Comparison of ENCODE assay signal across 23 cellular contexts in the genomic region with DNA sequence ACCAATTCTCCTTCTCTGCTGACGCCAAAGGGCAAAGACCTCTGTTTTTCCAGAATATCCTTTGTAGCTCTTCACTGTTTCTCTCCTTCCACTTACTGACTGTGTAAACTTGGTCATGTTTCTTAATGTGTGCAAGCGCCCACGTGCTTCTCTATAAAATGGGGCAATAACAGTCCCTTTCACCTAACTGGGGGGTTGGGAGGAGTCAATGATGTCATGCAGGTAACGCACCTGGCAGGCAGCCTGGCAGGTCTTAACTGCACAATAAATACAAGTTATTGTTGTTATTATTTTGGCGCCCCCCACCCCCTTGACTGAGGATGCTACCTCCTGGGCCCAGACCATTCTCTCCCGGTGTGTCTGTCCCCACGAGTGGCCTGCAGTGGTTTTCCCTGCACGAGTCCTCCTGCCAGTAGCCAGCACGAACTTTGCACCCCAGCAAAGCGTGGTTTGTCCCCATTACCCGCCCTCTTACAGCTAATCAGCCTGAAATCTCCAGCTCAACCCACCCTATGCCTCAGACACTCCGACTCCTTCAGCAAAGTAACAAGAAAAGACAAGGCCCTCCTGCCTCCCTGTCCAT. TPM values are rescaled to one million over a fixed set of nuclear protein-coding genes. Genes with fewer than 3 reads are reported as not detected.
DNase-seq lines count a peak whose midpoint lies in the region; ATAC-seq, FAIRE-seq and TF ChIP-seq lines count a peak whose summit lies in the region.
"Had no signal": no experiment of that assay in that cellular context is flagged by ENCODE, and none has a peak within 500 bp of the region (broad histone marks: within the 10 kb centered on the region; RNA-seq: fewer than 3 reads in every experiment).

No MANE protein-coding gene starts in this region.

- dilution Hi-C loops in IMR-90 (cut with HindIII; ENCODE audit: low sequenced_read_pairs, unreplicated experiment) = no loop called here

- WGBS in IMR-90 (ENCODE audit: extremely low coverage in 2 of 2, insufficient read length in 1 of 2), 2 experiments = 75% methylated on average over 7 of the region's 12 CpGs; no CpG with 5 or more reads in 1 of the 2 experiments
- WGBS in gastroesophageal sphincter (ENCODE audit: low coverage in 1 of 2), 2 donors = 78 to 79% methylated on average over 3 to 10 of the region's 12 CpGs

- H3K4me1 Mint-ChIP-seq in astrocyte (ENCODE audit: low read depth, unreplicated experiment) = peaks cover 8% of the 10 kb centered on the region
- no peaks in the 10 kb centered on the region for H3K4me1 Mint-ChIP-seq in activated CD4-positive, alpha-beta T cell treated with anti-CD3 and anti-CD28 coated beads, Interleukin-2, amount 10 ng/mL, durations not matched to agents 7 days and 5 days
- H3K4me1 Mint-ChIP-seq: CD8-positive, alpha-beta memory T cell had no signal

- intact Hi-C loops in IMR-90 (cut with micrococcal nuclease) = no loop called here

- no peak overlapping the region for H3K18ac ChIP-seq in IMR-90 (ENCODE audit: low read depth, low read length)

- H3K27ac ChIP-seq in HEK293 (ENCODE audit: extremely low read depth, low read depth, low read length) (no peak overlapping the region), IMR-90 (ENCODE audit: insufficient read depth, low read length) (no peak overlapping the region), astrocyte (ENCODE audit: low read depth, low read length) (no peak overlapping the region), osteoblast (ENCODE audit: low read depth, low read length) (no peak overlapping the region), gastroesophageal sphincter (no peak overlapping the region)
- H3K27ac ChIP-seq: HL-60 had no signal

- H3K36me3 Mint-ChIP-seq in astrocyte (ENCODE audit: low read depth, unreplicated experiment) = no peaks in the 10 kb centered on the region
- no peaks in the 10 kb centered on the region for H3K36me3 Mint-ChIP-seq in activated CD4-positive, alpha-beta T cell treated with anti-CD3 and anti-CD28 coated beads, Interleukin-2, amount 10 ng/mL, durations not matched to agents 7 days and 5 days (ENCODE audit: low read depth)
- H3K36me3 Mint-ChIP-seq: CD4-positive, CD25-positive, alpha-beta regulatory T cell; CD8-positive, alpha-beta memory T cell had no signal

- H3K56ac ChIP-seq in IMR-90 (ENCODE audit: extremely low read depth, insufficient read depth, low read length) = no peak overlapping the region

- no peak overlapping the region for H3K4me2 ChIP-seq in IMR-90 (ENCODE audit: low read depth, low read length)
- no peak overlapping the region for H3K4me2 ChIP-seq in astrocyte (ENCODE audit: low read length)
- H3K4me2 ChIP-seq in osteoblast (ENCODE audit: insufficient read depth, low read length) = no peak overlapping the region

- no peak for TF ChIP-seq EP300 in gastroesophageal sphincter (IDR thresholded peaks at IDR 0.05)

- CTCF ChIA-PET in HEK293 (lab: Yijun Ruan, JAX) = interaction anchor here (0.7 to 6.6 kb wide), 3 partner anchors 13 to 235 kb away, joined by 4 to 86 read pairs (median 4); no protein-coding TSS in a partner anchor
- CTCF ChIA-PET in IMR-90 (lab: Yijun Ruan, JAX) = no interaction called here
- CTCF ChIA-PET in activated CD4-positive, alpha-beta T cell treated with anti-CD3 and anti-CD28 coated beads, Interleukin-2, amount 10 ng/mL, durations not matched to agents 7 days and 5 days (lab: Charles Lee) = interaction anchor here (1.2 to 1.7 kb wide), 2 partner anchors 8 to 9 kb away, joined by 3 read pairs; no protein-coding TSS in a partner anchor

- TF ChIP-seq CTCF in HEK293 (tag by site-specific recombination; IDR thresholded peaks at IDR 0.05) (no peak), IMR-90 (conservative IDR thresholded peaks at IDR 0.05; ENCODE audit: low read depth, low read length) (no peak), astrocyte (IDR thresholded peaks at IDR 0.05; ENCODE audit: insufficient read depth, low read depth, low read length) (no peak), osteoblast (IDR thresholded peaks at IDR 0.05; ENCODE audit: extremely low read depth, low read depth, low read length) (no peak), gastroesophageal sphincter (IDR thresholded peaks at IDR 0.05) (no peak)

- no peak overlapping the region for H2BK5ac ChIP-seq in IMR-90 (ENCODE audit: low read depth, low read length, poor library complexity, severe bottlenecking)

- no peak overlapping the region for H2AK5ac ChIP-seq in IMR-90 (ENCODE audit: low read depth, low read length)

- peak overlapping the region; percentile 43 for H2AFZ ChIP-seq in IMR-90 (replicated peaks; ENCODE audit: low read length, poor library complexity)
- H2AFZ ChIP-seq in astrocyte (ENCODE audit: low read depth, low read length) = no peak overlapping the region
- H2AFZ ChIP-seq in osteoblast (ENCODE audit: low read length) = no peak overlapping the region

- H2BK120ac ChIP-seq in IMR-90 (ENCODE audit: low read depth, low read length) = no peak overlapping the region

- H3K14ac ChIP-seq in IMR-90 (replicated peaks; ENCODE audit: low read depth, low read length) = no peak overlapping the region

- no peak overlapping the region for H4K91ac ChIP-seq in IMR-90 (ENCODE audit: insufficient read depth, low read depth, low read length)

- H4K20me1 ChIP-seq in IMR-90 (ENCODE audit: insufficient read depth, low read length) (no peaks in the 10 kb centered on the region), astrocyte (ENCODE audit: insufficient read depth, low read length) (no peaks in the 10 kb centered on the region), osteoblast (ENCODE audit: insufficient read depth, low read length) (no peaks in the 10 kb centered on the region)

- H3K4me3 Mint-ChIP-seq in astrocyte (ENCODE audit: unreplicated experiment) = no peak overlapping the region
- H3K4me3 Mint-ChIP-seq in activated CD4-positive, alpha-beta T cell treated with anti-CD3 and anti-CD28 coated beads, Interleukin-2, amount 10 ng/mL, durations not matched to agents 7 days and 5 days = no peak overlapping the region
- H3K4me3 Mint-ChIP-seq: CD4-positive, CD25-positive, alpha-beta regulatory T cell; CD8-positive, alpha-beta memory T cell; H9 had no signal

- POLR2A ChIA-PET in HEK293 (lab: Yijun Ruan, JAX) (no interaction called here), IMR-90 (lab: Charles Lee; ENCODE audit: unreplicated experiment) (no interaction called here)
- POLR2A ChIA-PET in activated CD4-positive, alpha-beta T cell treated with anti-CD3 and anti-CD28 coated beads, Interleukin-2, amount 10 ng/mL, durations not matched to agents 7 days and 5 days (lab: Charles Lee) = interaction anchor here (0.7 kb wide), 1 partner anchor 62 kb away, joined by 6 read pairs; no protein-coding TSS in a partner anchor

- no peak overlapping the region for H4K8ac ChIP-seq in IMR-90 (ENCODE audit: low read depth in 2 of 2, low read length in 2 of 2)

- H3K23ac ChIP-seq in IMR-90 (ENCODE audit: low read depth, low read length) = no peak overlapping the region

- H3K4ac ChIP-seq in IMR-90 (ENCODE audit: low read depth, low read length) = no peak overlapping the region

- H2BK20ac ChIP-seq in IMR-90 (ENCODE audit: low read depth, low read length) = no peak overlapping the region

- DNase-seq in IMR-90 (no peak), astrocyte (ENCODE audit: low read depth) (no peak), osteoblast (ENCODE audit: insufficient read length, low spot score, missing footprints) (peak; percentile 53)
- DNase-seq in activated CD4-positive, alpha-beta T cell treated with anti-CD3 and anti-CD28 coated beads, Interleukin-2, amount 10 ng/mL, durations not matched to agents 7 days and 5 days = no peak
- DNase-seq: BE2C; C1 segment of cervical spinal cord; CD4-positive, CD25-positive, alpha-beta regulatory T cell; CD8-positive, alpha-beta memory T cell; COR-L47; DMS 273 treated with DMSO at 0.1 percent for 48 hours; DMS53; DND-41; EL; GOT3; H9 had no signal

- no peak overlapping the region for H3K9ac ChIP-seq in IMR-90 (ENCODE audit: low read depth, low read length)
- H3K9ac ChIP-seq in astrocyte (ENCODE audit: low read length) = no peak overlapping the region

- peak overlapping the region; percentile 66 for H3K27ac Mint-ChIP-seq in astrocyte (ENCODE audit: unreplicated experiment)
- H3K27ac Mint-ChIP-seq in activated CD4-positive, alpha-beta T cell treated with anti-CD3 and anti-CD28 coated beads, Interleukin-2, amount 10 ng/mL, durations not matched to agents 7 days and 5 days = no peak overlapping the region
- H3K27ac Mint-ChIP-seq: CD4-positive, CD25-positive, alpha-beta regulatory T cell; H9 had no signal

- no peaks in the 10 kb centered on the region for H3K79me2 ChIP-seq in astrocyte (ENCODE audit: insufficient read depth, low read length)
- no peaks in the 10 kb centered on the region for H3K79me2 ChIP-seq in osteoblast (ENCODE audit: insufficient read depth, low read length)

- peaks cover 23% of the 10 kb centered on the region for H3K27me3 Mint-ChIP-seq in astrocyte (ENCODE audit: low read depth, unreplicated experiment)
- peaks cover 3% of the 10 kb centered on the region for H3K27me3 Mint-ChIP-seq in activated CD4-positive, alpha-beta T cell treated with anti-CD3 and anti-CD28 coated beads, Interleukin-2, amount 10 ng/mL, durations not matched to agents 7 days and 5 days

- TF ChIP-seq POLR2A in IMR-90 (IDR thresholded peaks at IDR 0.05; ENCODE audit: low read depth, low read length) (no peak), gastroesophageal sphincter (IDR thresholded peaks at IDR 0.05) (no peak)

- H2AK9ac ChIP-seq in IMR-90 (replicated peaks; ENCODE audit: low read depth, low read length, poor library complexity) = no peak overlapping the region

- H4K5ac ChIP-seq in IMR-90 (ENCODE audit: low read depth, low read length) = no peak overlapping the region

- no peak overlapping the region for H2BK15ac ChIP-seq in IMR-90 (ENCODE audit: low read depth, low read length)

- no peaks in the 10 kb centered on the region for H3K9me3 Mint-ChIP-seq in astrocyte (ENCODE audit: unreplicated experiment)
- H3K9me3 Mint-ChIP-seq in activated CD4-positive, alpha-beta T cell treated with anti-CD3 and anti-CD28 coated beads, Interleukin-2, amount 10 ng/mL, durations not matched to agents 7 days and 5 days = no peaks in the 10 kb centered on the region
- H3K9me3 Mint-ChIP-seq: CD4-positive, CD25-positive, alpha-beta regulatory T cell; CD8-positive, alpha-beta memory T cell; H9 had no signal

- FAIRE-seq in astrocyte (lab: Jason Lieb, UNC) = no peak
- FAIRE-seq: GM12878, HTR-8/SVneo had no signal

- H3K4me1 ChIP-seq in HEK293 (ENCODE audit: control insufficient read depth, insufficient read depth, low read length) = 0 out of 2 replicates have a peak, but pooled peaks cover 3% of the 10 kb centered on the region
- H3K4me1 ChIP-seq in IMR-90 (ENCODE audit: control insufficient read depth, insufficient read depth, low read length) = peaks cover 7% of the 10 kb centered on the region
- H3K4me1 ChIP-seq in astrocyte (ENCODE audit: insufficient read depth, low read length) = peaks cover 10% of the 10 kb centered on the region
- peaks cover 18% of the 10 kb centered on the region for H3K4me1 ChIP-seq in osteoblast (ENCODE audit: insufficient read depth, low read length)
- H3K4me1 ChIP-seq in gastroesophageal sphincter = no peaks in the 10 kb centered on the region
- H3K4me1 ChIP-seq: BE2C had no signal

- in situ Hi-C loops in IMR-90 (cut with MboI; ENCODE audit: low sequenced_read_pairs) = no loop called here

- H3K9me1 ChIP-seq in IMR-90 (ENCODE audit: insufficient read depth, low read length) = peaks cover 10% of the 10 kb centered on the region

- 0 out of 4 replicates have a peak, but pooled peaks cover 0 to 3% of the 10 kb centered on the region in 2 experiments for H3K79me1 ChIP-seq in IMR-90 (ENCODE audit: low read depth in 1 of 2, low read length in 2 of 2)

- H3K27me3 ChIP-seq in IMR-90 (ENCODE audit: control insufficient read depth, insufficient read depth, low read length) = peaks cover 7% of the 10 kb centered on the region
- H3K27me3 ChIP-seq in astrocyte (ENCODE audit: insufficient read depth, low read length) = peaks cover 2% of the 10 kb centered on the region
- H3K27me3 ChIP-seq in osteoblast (ENCODE audit: insufficient read depth, low read length) = no peaks in the 10 kb centered on the region
- peaks cover 71% of the 10 kb centered on the region for H3K27me3 ChIP-seq in gastroesophageal sphincter
- H3K27me3 ChIP-seq: BE2C had no signal

- H3K4me3 ChIP-seq in HEK293 (ENCODE audit: low read depth, low read length) = no peak overlapping the region
- H3K4me3 ChIP-seq in IMR-90 (ENCODE audit: insufficient read depth, low read depth, low read length) = no peak overlapping the region
- no peak overlapping the region for H3K4me3 ChIP-seq in astrocyte (ENCODE audit: insufficient read depth, low read depth, low read length)
- H3K4me3 ChIP-seq in osteoblast (ENCODE audit: insufficient read depth, low read length) = no peak overlapping the region
- H3K4me3 ChIP-seq in gastroesophageal sphincter = no peak overlapping the region
- H3K4me3 ChIP-seq: GM12878 had no signal

- TF ChIP-seq RAD21 in IMR-90 (IDR thresholded peaks at IDR 0.05; ENCODE audit: low read length) = no peak

- H3K36me3 ChIP-seq in HEK293 (ENCODE audit: control insufficient read depth in 2 of 2, insufficient read depth in 1 of 2, low read length in 2 of 2) (no peaks in the 10 kb centered on the region; a peak in 1 of 3 replicates), IMR-90 (ENCODE audit: control insufficient read depth, insufficient read depth, low read length) (no peaks in the 10 kb centered on the region), astrocyte (ENCODE audit: insufficient read depth, low read length) (no peaks in the 10 kb centered on the region), osteoblast (ENCODE audit: insufficient read depth, low read length) (no peaks in the 10 kb centered on the region), gastroesophageal sphincter (no peaks in the 10 kb centered on the region)
- H3K36me3 ChIP-seq: BE2C had no signal

- BruUV-seq in IMR-90 (replicated peaks; lab: Mats Ljungman, UMichigan) = no TSS peak

- ATAC-seq in IMR-90 (ENCODE audit: low read depth) = no peak
- no peak for ATAC-seq in gastroesophageal sphincter
- ATAC-seq in HG03039 (IDR thresholded peaks at IDR 0.05; ENCODE audit: unreplicated experiment) = no peak
- ATAC-seq: GM12878 had no signal

- H3K9me3 ChIP-seq in HEK293 (ENCODE audit: control insufficient read depth, insufficient read depth, low read depth, low read length) = no peaks in the 10 kb centered on the region
- no peaks in the 10 kb centered on the region for H3K9me3 ChIP-seq in IMR-90 (ENCODE audit: control insufficient read depth, insufficient read depth, low read length)
- no peaks in the 10 kb centered on the region for H3K9me3 ChIP-seq in astrocyte (ENCODE audit: insufficient read depth, low read depth, low read length)
- H3K9me3 ChIP-seq in osteoblast (ENCODE audit: low read depth, low read length) = no peaks in the 10 kb centered on the region
- no peaks in the 10 kb centered on the region for H3K9me3 ChIP-seq in gastroesophageal sphincter
- H3K9me3 ChIP-seq: BE2C had no signal

RNA-seq across cellular contexts. Expression of a gene that starts 5.3 kb away (rescaled TPM):
- 0.56 and 0.72 TPM in 2 replicates for total RNA-seq in IMR-90 (2012; rRNA removed)
- 6.4 and 6.9 TPM in 2 replicates for polyA plus RNA-seq in IMR-90 (2012; rRNA removed)
- 5.1 and 5.4 TPM in 2 replicates for polyA plus RNA-seq in IMR-90 (2012; cell fraction: cytosol; rRNA removed)
- 1.8 and 3.5 TPM in 2 replicates for polyA plus RNA-seq in IMR-90 (2012; cell fraction: nucleus; rRNA removed; ENCODE audit: low replicate concordance)
- total RNA-seq in astrocyte = 0.18 and 0.38 TPM in 2 replicates
- 4.7 and 12.1 TPM in 2 replicates for total RNA-seq in osteoblast
- total RNA-seq in gastroesophageal sphincter = 10 to 100 TPM in 1 of 4 donors, 1 to 10 TPM in 2, not detected in 1; 1.0 to 13.4 (median 1.2) TPM
- not detected for total RNA-seq in activated CD4-positive, alpha-beta T cell treated with anti-CD3 and anti-CD28 coated beads, Interleukin-2, amount 10 ng/mL, durations not matched to agents 7 days and 5 days
- total RNA-seq: A172; CD4-positive, CD25-positive, alpha-beta regulatory T cell; CD8-positive, alpha-beta memory T cell; G401; GM12878 had no signal
- polyA plus RNA-seq: CD4-positive, CD25-positive, alpha-beta regulatory T cell; CD8-positive, alpha-beta memory T cell had no signal

RNA-seq across cellular contexts. Expression of a gene that starts 9.4 kb away (rescaled TPM):
- total RNA-seq in IMR-90 (2012; rRNA removed) (0.28 and 0.36 TPM in 2 replicates), astrocyte (50.7 and 56.9 TPM in 2 replicates), osteoblast (24.2 and 30.9 TPM in 2 replicates), gastroesophageal sphincter (10 to 100 TPM in 2 of 4 donors, 1 to 10 TPM in 2; 5.6 to 20.0 (median 9.0) TPM)
- 2.2 and 2.4 TPM in 2 replicates for polyA plus RNA-seq in IMR-90 (2012; rRNA removed)
- 1.8 and 3.3 TPM in 2 replicates for polyA plus RNA-seq in IMR-90 (2012; cell fraction: cytosol; rRNA removed)
- 1.3 and 3.8 TPM in 2 replicates for polyA plus RNA-seq in IMR-90 (2012; cell fraction: nucleus; rRNA removed; ENCODE audit: low replicate concordance)
- total RNA-seq in activated CD4-positive, alpha-beta T cell treated with anti-CD3 and anti-CD28 coated beads, Interleukin-2, amount 10 ng/mL, durations not matched to agents 7 days and 5 days = not detected
- total RNA-seq: CD4-positive, CD25-positive, alpha-beta regulatory T cell had no signal

RNA-seq across cellular contexts. Expression of a gene that starts 10.4 kb away (rescaled TPM):
- total RNA-seq in IMR-90 (2012; rRNA removed) (not detected in 2 replicates), astrocyte (not detected in 2 replicates), osteoblast (not detected in 2 replicates), gastroesophageal sphincter (not detected)
- polyA plus RNA-seq in IMR-90 (2012; rRNA removed) = not detected in 2 replicates
- not detected in 2 replicates for polyA plus RNA-seq in IMR-90 (2012; cell fraction: cytosol; rRNA removed)
- polyA plus RNA-seq in IMR-90 (2012; cell fraction: nucleus; rRNA removed; ENCODE audit: low replicate concordance) = not detected in 2 replicates
- total RNA-seq in activated CD4-positive, alpha-beta T cell treated with anti-CD3 and anti-CD28 coated beads, Interleukin-2, amount 10 ng/mL, durations not matched to agents 7 days and 5 days = not detected
- total RNA-seq: A172; CD4-positive, CD25-positive, alpha-beta regulatory T cell; CD8-positive, alpha-beta memory T cell; G401; GM12878; H9 had no signal
- polyA plus RNA-seq: CD4-positive, CD25-positive, alpha-beta regulatory T cell; CD8-positive, alpha-beta memory T cell had no signal

RNA-seq across cellular contexts. Expression of a gene that starts 22.6 kb away (rescaled TPM):
- total RNA-seq in IMR-90 (2012; rRNA removed) = 59.2 and 67.6 TPM in 2 replicates
- 108 and 132 TPM in 2 replicates for polyA plus RNA-seq in IMR-90 (2012; rRNA removed)
- polyA plus RNA-seq in IMR-90 (2012; cell fraction: cytosol; rRNA removed) = 134 and 148 TPM in 2 replicates
- polyA plus RNA-seq in IMR-90 (2012; cell fraction: nucleus; rRNA removed; ENCODE audit: low replicate concordance) = 73.5 and 106 TPM in 2 replicates
- 68.2 and 69.3 TPM in 2 replicates for total RNA-seq in astrocyte
- total RNA-seq in osteoblast = 93.1 and 98.8 TPM in 2 replicates
- total RNA-seq in gastroesophageal sphincter = 10 to 100 TPM; 60.0 to 82.6 (median 64.1) TPM
- total RNA-seq in activated CD4-positive, alpha-beta T cell treated with anti-CD3 and anti-CD28 coated beads, Interleukin-2, amount 10 ng/mL, durations not matched to agents 7 days and 5 days = 10 to 100 TPM; 42.5 to 43.8 TPM

RNA-seq across cellular contexts. Expression of a gene that starts 32.6 kb away (rescaled TPM):
- total RNA-seq in IMR-90 (2012; rRNA removed) (not detected in 2 replicates), astrocyte (not detected in 2 replicates), osteoblast (not detected in 2 replicates), gastroesophageal sphincter (not detected)
- polyA plus RNA-seq in IMR-90 (2012; rRNA removed) = not detected in 2 replicates
- polyA plus RNA-seq in IMR-90 (2012; cell fraction: cytosol; rRNA removed) = not detected in 2 replicates
- polyA plus RNA-seq in IMR-90 (2012; cell fraction: nucleus; rRNA removed; ENCODE audit: low replicate concordance) = not detected in 2 replicates
- not detected for total RNA-seq in activated CD4-positive, alpha-beta T cell treated with anti-CD3 and anti-CD28 coated beads, Interleukin-2, amount 10 ng/mL, durations not matched to agents 7 days and 5 days
- total RNA-seq: A172; CD4-positive, CD25-positive, alpha-beta regulatory T cell; CD8-positive, alpha-beta memory T cell; G401; GM12878 had no signal
- polyA plus RNA-seq: CD4-positive, CD25-positive, alpha-beta regulatory T cell; CD8-positive, alpha-beta memory T cell had no signal
